Comparison of ENCODE assay signal across 29 cellular contexts in genomic region chr4:19631814-19632213, GRCh38.
"Had no signal": no experiment of that assay in that cellular context is flagged by ENCODE, and none has a peak within 500 bp of the region (broad histone marks: within the 10 kb centered on the region; RNA-seq: fewer than 3 reads in every experiment).

No MANE protein-coding gene starts in this region.

- H3K36me3 ChIP-seq: neutrophil, right lobe of liver, sigmoid colon, spleen, suprapubic skin, tibial artery, transverse colon, upper lobe of right lung, uterus had no signal

- H3K4me1 ChIP-seq: parathyroid adenoma, psoas muscle, right lobe of liver, spleen, suprapubic skin, testis, transverse colon, upper lobe of right lung, uterus had no signal

- ATAC-seq: naive thymus-derived CD8-positive, alpha-beta T cell; natural killer cell treated with Interleukin-12 subunit alpha and Interleukin-12 subunit beta and Interleukin-15 and Interleukin-18, amount 100 ng/mL, for 72 hours; psoas muscle; right cardiac atrium; right lobe of liver; stimulated activated memory B cell treated with anti-CD40 and anti-IgM and Interleukin-4, amounts not matched to agents 10 μg/mL and 1 μg/mL and 100 μg/mL, for 72 hours; stimulated activated naive CD8-positive, alpha-beta T cell treated with anti-CD3 and anti-CD28 coated beads, Interleukin-15, amount 100 ng/mL, for 72 hours; stimulated activated naive CD8-positive, alpha-beta T cell treated with anti-CD3 and anti-CD28 coated beads, Interleukin-15, Interleukin-2, amounts not matched to agents 100 U/mL and 50 U/mL, for 24 hours; upper lobe of right lung had no signal

- H3K9me3 ChIP-seq: neutrophil, psoas muscle, right lobe of liver, testis, transverse colon, upper lobe of right lung, uterus had no signal

- H3K4me3 ChIP-seq: psoas muscle, right lobe of liver, sigmoid colon, smooth muscle cell, spleen, suprapubic skin, testis, tibial artery, transverse colon, upper lobe of right lung, uterus had no signal

- H3K27me3 ChIP-seq: neutrophil, right lobe of liver, sigmoid colon, spleen, suprapubic skin, testis, tibial artery, transverse colon, upper lobe of right lung, uterus had no signal

- H3K27ac ChIP-seq: neutrophil, parathyroid adenoma, psoas muscle, right lobe of liver, sigmoid colon, spleen, suprapubic skin, testis, tibial artery, transverse colon, upper lobe of right lung, uterus had no signal

- DNase-seq: naive thymus-derived CD8-positive, alpha-beta T cell; nephron progenitor cell; nucleus accumbens; posterior cingulate gyrus; psoas muscle; right cardiac atrium; right lobe of liver; sigmoid colon; spleen; stimulated activated CD4-positive, alpha-beta T cell treated with anti-CD3 and anti-CD28 coated beads, Interleukin-12 subunit alpha, Interleukin-12 subunit beta, amount 100 ng/mL, for 4 hours; stimulated activated CD4-positive, alpha-beta T cell treated with anti-CD3 and anti-CD28 coated beads, Interleukin-1b, Interleukin-23, amount 100 ng/mL, for 48 hours; stimulated activated CD4-positive, alpha-beta T cell treated with anti-CD3 and anti-CD28 coated beads, Interleukin-4, amount 100 ng/mL, for 1 hour; stimulated activated CD4-positive, alpha-beta T cell treated with anti-CD3 and anti-CD28 coated beads, Interleukin-4, amount 100 ng/mL, for 4 hours; stimulated activated CD8-positive, alpha-beta memory T cell treated with anti-CD3 and anti-CD28 coated beads, Interleukin-4, amount 100 ng/mL, for 48 hours; stimulated activated naive CD4-positive, alpha-beta T cell; stimulated activated naive CD8-positive, alpha-beta T cell treated with anti-CD3 and anti-CD28 coated beads, Interleukin-15, amount 100 ng/mL, for 72 hours; stimulated activated naive CD8-positive, alpha-beta T cell treated with anti-CD3 and anti-CD28 coated beads, Interleukin-15, Interleukin-2, amounts not matched to agents 100 U/mL and 50 U/mL, for 24 hours; substantia nigra; testis; tibial artery; transverse colon; upper lobe of right lung; uterus had no signal
